24 cellular contexts compared by ENCODE assay signal in genomic region chr2:147594038-147594437, GRCh38.
"Had no signal": no experiment of that assay in that cellular context is flagged by ENCODE, and none has a peak within 500 bp of the region (broad histone marks: within the 10 kb centered on the region; RNA-seq: fewer than 3 reads in every experiment).

No MANE protein-coding gene starts in this region.

- DNase-seq: effector memory CD8-positive, alpha-beta T cell; erythroblast; esophagus squamous epithelium; foreskin melanocyte; glutamatergic neuron; heart right ventricle; hippocampal formation; left ventricle myocardium superior; lower lobe of right lung; naive B cell; nucleus accumbens; psoas muscle; right cardiac atrium; sigmoid colon; spleen; stimulated activated CD4-positive, alpha-beta T cell treated with anti-CD3 and anti-CD28 coated beads, Interleukin-4, amount 100 ng/mL, for 4 hours; stimulated activated naive CD8-positive, alpha-beta T cell treated with anti-CD3 and anti-CD28 coated beads, Interleukin-15, Interleukin-2, amounts not matched to agents 100 U/mL and 50 U/mL, for 24 hours; substantia nigra; testis; tibial artery had no signal

- H3K4me1 Mint-ChIP-seq: naive B cell; stimulated activated memory B cell treated with anti-CD40 and anti-IgM and Interleukin-4, amounts not matched to agents 10 μg/mL and 1 μg/mL and 100 μg/mL, for 72 hours had no signal

- H3K9me3 ChIP-seq: esophagus squamous epithelium, lower lobe of right lung, psoas muscle, sigmoid colon, testis had no signal

- H3K27ac Mint-ChIP-seq: effector memory CD8-positive, alpha-beta T cell; naive B cell; nephron; stimulated activated memory B cell treated with anti-CD40 and anti-IgM and Interleukin-4, amounts not matched to agents 10 μg/mL and 1 μg/mL and 100 μg/mL, for 72 hours; type B pancreatic cell had no signal

- H3K4me1 ChIP-seq: lower lobe of right lung, psoas muscle, spleen, testis, tibial artery had no signal

- H3K27me3 ChIP-seq: esophagus squamous epithelium, heart right ventricle, sigmoid colon, spleen, testis, tibial artery had no signal

- ATAC-seq: effector memory CD8-positive, alpha-beta T cell; heart right ventricle; left ventricle myocardium superior; lower lobe of right lung; psoas muscle; right cardiac atrium; stimulated activated memory B cell treated with anti-CD40 and anti-IgM and Interleukin-4, amounts not matched to agents 10 μg/mL and 1 μg/mL and 100 μg/mL, for 72 hours; stimulated activated naive CD8-positive, alpha-beta T cell treated with anti-CD3 and anti-CD28 coated beads, Interleukin-15, Interleukin-2, amounts not matched to agents 100 U/mL and 50 U/mL, for 24 hours had no signal

- H3K4me3 Mint-ChIP-seq: effector memory CD8-positive, alpha-beta T cell; naive B cell; nephron; stimulated activated memory B cell treated with anti-CD40 and anti-IgM and Interleukin-4, amounts not matched to agents 10 μg/mL and 1 μg/mL and 100 μg/mL, for 72 hours; type B pancreatic cell had no signal

- H3K4me3 ChIP-seq: coronary artery, esophagus squamous epithelium, heart right ventricle, lower lobe of right lung, psoas muscle, sigmoid colon, spleen, testis, tibial artery had no signal

- H3K27ac ChIP-seq: coronary artery, esophagus squamous epithelium, lower lobe of right lung, psoas muscle, sigmoid colon, spleen, testis, tibial artery had no signal

- H3K36me3 ChIP-seq: esophagus squamous epithelium, heart right ventricle, lower lobe of right lung, sigmoid colon, spleen, tibial artery had no signal

- H3K27me3 Mint-ChIP-seq: effector memory CD8-positive, alpha-beta T cell; naive B cell had no signal

- H3K36me3 Mint-ChIP-seq: naive B cell; stimulated activated memory B cell treated with anti-CD40 and anti-IgM and Interleukin-4, amounts not matched to agents 10 μg/mL and 1 μg/mL and 100 μg/mL, for 72 hours; type B pancreatic cell had no signal
